In genomic region chr1:2193514-2194251, GRCh38 we compare ENCODE assay signal across 8 cellular contexts. TPM values are rescaled to one million over a fixed set of nuclear protein-coding genes. Genes with fewer than 3 reads are reported as not detected.
DNase-seq lines count a peak whose midpoint lies in the region; ATAC-seq and TF ChIP-seq lines count a peak whose summit lies in the region.

No MANE protein-coding gene starts in this region.

- no peaks in the 10 kb centered on the region for H3K9me3 ChIP-seq in adrenal gland (replicated peaks in 1 of 3)
- no peaks in the 10 kb centered on the region for H3K9me3 ChIP-seq in left lung
- H3K9me3 ChIP-seq in upper lobe of left lung = no peaks in the 10 kb centered on the region

- H3K27me3 ChIP-seq in adrenal gland (no peaks in the 10 kb centered on the region), left lung (no peaks in the 10 kb centered on the region), upper lobe of left lung (no peaks in the 10 kb centered on the region), foreskin keratinocyte (no peaks in the 10 kb centered on the region)

- TF ChIP-seq CTCF in adrenal gland (IDR thresholded peaks at IDR 0.05) = no peak
- TF ChIP-seq CTCF in left lung (IDR thresholded peaks at IDR 0.05) = no peak
- TF ChIP-seq CTCF in upper lobe of left lung (IDR thresholded peaks at IDR 0.05) = no peak
- TF ChIP-seq CTCF in foreskin keratinocyte (conservative IDR thresholded peaks at IDR 0.05) = no peak

- H3K4me1 ChIP-seq in adrenal gland (replicated peaks in 1 of 2) (peaks cover 14 to 53% of the 10 kb centered on the region in 2 donors), left lung (peaks cover 35 to 63% of the 10 kb centered on the region in 2 donors), upper lobe of left lung (peaks cover 46 to 68% (median 59%) of the 10 kb centered on the region in 4 donors), foreskin keratinocyte (no peaks in the 10 kb centered on the region)

- no peak for DNase-seq in activated T-cell treated with anti-CD3 and anti-CD28 coated beads, Interleukin-2, amount 50 U/mL, for 72 hours
- DNase-seq in activated T-cell treated with anti-CD3 and anti-CD28 coated beads, Interleukin-2, amount 50 U/mL, for 1 hour = no peak
- DNase-seq in adrenal gland (no peak), left lung (no peak), upper lobe of left lung (peak in 1 of 2 donors; percentile 86), T-helper 9 cell (no peak), foreskin keratinocyte (no peak), pons (ENCODE audit: low spot score) (no peak)

- peaks cover 15% of the 10 kb centered on the region for H3K4me1 Mint-ChIP-seq in activated T-cell treated with anti-CD3 and anti-CD28 coated beads, Interleukin-2, amount 50 U/mL, for 72 hours (ENCODE audit: low read depth)

- no peak for ATAC-seq in activated T-cell treated with anti-CD3 and anti-CD28 coated beads, Interleukin-2, amount 50 U/mL, for 72 hours (replicated peaks in 1 of 2)
- ATAC-seq in left lung (no peak), upper lobe of left lung (ENCODE audit: low FRiP score in 2 of 2) (no peak), foreskin keratinocyte (no peak)

- no peaks in the 10 kb centered on the region for H3K9me3 Mint-ChIP-seq in activated T-cell treated with anti-CD3 and anti-CD28 coated beads, Interleukin-2, amount 50 U/mL, for 72 hours

- peak overlapping the region; percentile 42 for H3K27ac Mint-ChIP-seq in activated T-cell treated with anti-CD3 and anti-CD28 coated beads, Interleukin-2, amount 50 U/mL, for 72 hours

- H3K27me3 Mint-ChIP-seq in activated T-cell treated with anti-CD3 and anti-CD28 coated beads, Interleukin-2, amount 50 U/mL, for 72 hours (ENCODE audit: low read depth) = no peaks in the 10 kb centered on the region

- intact Hi-C loops in adrenal gland (cut with DNase I) (loop anchor here in 1 of 2 donors (10.0 kb wide), 1 partner anchor 351 kb away; no protein-coding TSS in a partner anchor), left lung (cut with DNase I) (loop anchor here (2.0 to 10.0 kb wide), 2 partner anchors 189 to 191 kb away; no protein-coding TSS in a partner anchor)

- no peaks in the 10 kb centered on the region for H3K36me3 Mint-ChIP-seq in activated T-cell treated with anti-CD3 and anti-CD28 coated beads, Interleukin-2, amount 50 U/mL, for 72 hours (ENCODE audit: insufficient read depth in 2 of 2)

- 40 to 64% (median 58%) methylated on average over 11 to 41 of the region's 41 CpGs for WGBS in adrenal gland, 4 donors
- WGBS in upper lobe of left lung, 2 donors = 55 to 59% methylated on average over 15 to 23 of the region's 41 CpGs

- TF ChIP-seq POLR2A in adrenal gland (IDR thresholded peaks at IDR 0.05) (no peak), upper lobe of left lung (IDR thresholded peaks at IDR 0.05) (no peak)

- H3K4me3 ChIP-seq in adrenal gland = peak overlapping the region in 2 of 4 donors; percentile 11 to 84
- peak overlapping the region; percentile 47 to 70 for H3K4me3 ChIP-seq in left lung
- H3K4me3 ChIP-seq in upper lobe of left lung = peak overlapping the region; percentile 2 to 79 (median 77)

- peak overlapping the region in 4 of 5 donors; percentile 14 to 97 (median 80) for H3K27ac ChIP-seq in adrenal gland
- peak overlapping the region; percentile 91 to 94 for H3K27ac ChIP-seq in left lung
- peak overlapping the region; percentile 85 to 96 (median 94) for H3K27ac ChIP-seq in upper lobe of left lung
- H3K27ac ChIP-seq in foreskin keratinocyte = no peak overlapping the region

- no peaks in the 10 kb centered on the region for H3K36me3 ChIP-seq in adrenal gland (replicated peaks in 1 of 2)
- H3K36me3 ChIP-seq in left lung = no peaks in the 10 kb centered on the region
- no peaks in the 10 kb centered on the region for H3K36me3 ChIP-seq in upper lobe of left lung

- TF ChIP-seq EP300 in upper lobe of left lung (IDR thresholded peaks at IDR 0.05) = no peak

- H3K4me3 Mint-ChIP-seq in activated T-cell treated with anti-CD3 and anti-CD28 coated beads, Interleukin-2, amount 50 U/mL, for 72 hours = peak overlapping the region; percentile 71 to 87

RNA-seq across cellular contexts. Expression of gene FAAP20, which starts 0.9 kb away (rescaled TPM):
- total RNA-seq in activated T-cell treated with anti-CD3 and anti-CD28 coated beads, Interleukin-2, amount 50 U/mL, for 72 hours = 10 to 100 TPM; 74.6 to 80.4 TPM
- total RNA-seq in adrenal gland = 100 to 1,000 TPM in 1 of 8 donors, 10 to 100 TPM in 7; 26.4 to 106 (median 62.0) TPM
- polyA plus RNA-seq in adrenal gland = 100 to 1,000 TPM in 2 of 3 donors, 1 to 10 TPM in 1; 2.7 to 185 (median 160) TPM
- 10 to 100 TPM; 51.6 to 69.7 TPM for total RNA-seq in left lung
- total RNA-seq in upper lobe of left lung = 10 to 100 TPM; 26.7 to 88.0 (median 66.8) TPM
- 30.3 and 32.0 TPM in 2 replicates for total RNA-seq in foreskin keratinocyte
- polyA plus RNA-seq in foreskin keratinocyte = 82.5 and 103 TPM in 2 replicates

RNA-seq across cellular contexts. Expression of gene SKI, which starts 34.4 kb away (rescaled TPM):
- total RNA-seq in activated T-cell treated with anti-CD3 and anti-CD28 coated beads, Interleukin-2, amount 50 U/mL, for 72 hours = 10 to 100 TPM; 28.5 to 32.3 TPM
- 10 to 100 TPM; 30.6 to 53.6 (median 43.7) TPM for total RNA-seq in adrenal gland
- 10 to 100 TPM in 2 of 3 donors, 1 to 10 TPM in 1; 9.4 to 21.2 (median 10.8) TPM for polyA plus RNA-seq in adrenal gland
- total RNA-seq in left lung = 10 to 100 TPM; 75.8 to 89.0 TPM
- 100 to 1,000 TPM in 3 of 6 donors, 10 to 100 TPM in 3; 57.3 to 108 (median 96.9) TPM for total RNA-seq in upper lobe of left lung
- total RNA-seq in foreskin keratinocyte = 23.8 and 24.6 TPM in 2 replicates
- polyA plus RNA-seq in foreskin keratinocyte = 9.3 and 10.7 TPM in 2 replicates
